Comparison of ENCODE assay signal across 1 cellular context in the genomic region with DNA sequence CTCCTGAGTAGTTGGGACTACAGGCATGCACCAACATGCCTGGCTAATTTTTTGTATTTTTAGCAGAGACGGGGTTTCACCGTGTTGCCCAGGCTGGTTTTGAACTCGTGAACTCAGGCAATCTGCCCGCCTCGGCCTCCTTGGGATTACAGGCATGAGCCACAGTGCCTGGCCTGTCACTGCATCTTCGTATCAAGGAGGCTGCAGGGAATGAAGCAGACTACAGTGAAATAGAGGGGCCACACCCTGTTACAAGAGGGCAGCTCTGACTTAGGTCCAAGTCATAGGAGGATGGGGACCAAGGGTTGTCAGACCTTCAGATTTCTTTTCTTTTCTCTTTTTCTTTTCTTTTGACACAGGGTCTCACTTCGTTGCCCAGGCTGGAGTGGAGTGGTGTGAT.
TF ChIP-seq lines count a peak whose summit lies in the region.

No MANE protein-coding gene starts in this region.

TF ChIP-seq in A549, 52 proteins besides CTCF, POLR2A, EP300 and RAD21 (continued from another document):
- TF ChIP-seq, protein P1, sequence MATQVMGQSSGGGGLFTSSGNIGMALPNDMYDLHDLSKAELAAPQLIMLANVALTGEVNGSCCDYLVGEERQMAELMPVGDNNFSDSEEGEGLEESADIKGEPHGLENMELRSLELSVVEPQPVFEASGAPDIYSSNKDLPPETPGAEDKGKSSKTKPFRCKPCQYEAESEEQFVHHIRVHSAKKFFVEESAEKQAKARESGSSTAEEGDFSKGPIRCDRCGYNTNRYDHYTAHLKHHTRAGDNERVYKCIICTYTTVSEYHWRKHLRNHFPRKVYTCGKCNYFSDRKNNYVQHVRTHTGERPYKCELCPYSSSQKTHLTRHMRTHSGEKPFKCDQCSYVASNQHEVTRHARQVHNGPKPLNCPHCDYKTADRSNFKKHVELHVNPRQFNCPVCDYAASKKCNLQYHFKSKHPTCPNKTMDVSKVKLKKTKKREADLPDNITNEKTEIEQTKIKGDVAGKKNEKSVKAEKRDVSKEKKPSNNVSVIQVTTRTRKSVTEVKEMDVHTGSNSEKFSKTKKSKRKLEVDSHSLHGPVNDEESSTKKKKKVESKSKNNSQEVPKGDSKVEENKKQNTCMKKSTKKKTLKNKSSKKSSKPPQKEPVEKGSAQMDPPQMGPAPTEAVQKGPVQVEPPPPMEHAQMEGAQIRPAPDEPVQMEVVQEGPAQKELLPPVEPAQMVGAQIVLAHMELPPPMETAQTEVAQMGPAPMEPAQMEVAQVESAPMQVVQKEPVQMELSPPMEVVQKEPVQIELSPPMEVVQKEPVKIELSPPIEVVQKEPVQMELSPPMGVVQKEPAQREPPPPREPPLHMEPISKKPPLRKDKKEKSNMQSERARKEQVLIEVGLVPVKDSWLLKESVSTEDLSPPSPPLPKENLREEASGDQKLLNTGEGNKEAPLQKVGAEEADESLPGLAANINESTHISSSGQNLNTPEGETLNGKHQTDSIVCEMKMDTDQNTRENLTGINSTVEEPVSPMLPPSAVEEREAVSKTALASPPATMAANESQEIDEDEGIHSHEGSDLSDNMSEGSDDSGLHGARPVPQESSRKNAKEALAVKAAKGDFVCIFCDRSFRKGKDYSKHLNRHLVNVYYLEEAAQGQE (IDR thresholded peaks at IDR 0.05): no peak
- TF ChIP-seq CHD4 (IDR thresholded peaks at IDR 0.05; ENCODE audit: borderline replicate concordance): no peak
- no peak for TF ChIP-seq HDAC2 (IDR thresholded peaks at IDR 0.05)
- no peak for TF ChIP-seq USF2 (IDR thresholded peaks at IDR 0.05)
- no peak for TF ChIP-seq NR3C1 (IDR thresholded peaks at IDR 0.05)
